Comparison of ENCODE assay signal across 9 cellular contexts in genomic region chr19:18089726-18090125, GRCh38. TPM values are rescaled to one million over a fixed set of nuclear protein-coding genes. Genes with fewer than 3 reads are reported as not detected.
DNase-seq lines count a peak whose midpoint lies in the region; ATAC-seq and TF ChIP-seq lines count a peak whose summit lies in the region.
"Had no signal": no experiment of that assay in that cellular context is flagged by ENCODE, and none has a peak within 500 bp of the region (broad histone marks: within the 10 kb centered on the region; RNA-seq: fewer than 3 reads in every experiment).

No MANE protein-coding gene starts in this region.

- no peak for TF ChIP-seq EP300 in stomach (IDR thresholded peaks at IDR 0.05)

- no peak overlapping the region for H3K4me3 ChIP-seq in liver (ENCODE audit: low read depth in 1 of 3, low read length in 3 of 3)
- H3K4me3 ChIP-seq in stomach, result no peak overlapping the region

- H3K9me3 ChIP-seq in KOPT-K1 (ENCODE audit: insufficient read depth, low read length, poor library complexity, severe bottlenecking), result no peaks in the 10 kb centered on the region
- no peaks in the 10 kb centered on the region for H3K9me3 ChIP-seq in liver (ENCODE audit: control insufficient read depth in 4 of 4, low read length in 3 of 4)
- no peaks in the 10 kb centered on the region for H3K9me3 ChIP-seq in stomach

- peaks cover 5% of the 10 kb centered on the region for H3K36me3 Mint-ChIP-seq in activated T-helper 2 cell treated with anti-CD3 and anti-CD28 coated beads, Interferon-gamma antibody, Interleukin-2, Interleukin-4, amounts not matched to agents 10 μg/mL and 5 μg/mL and 100 μg/mL, durations not matched to agents 14 hours and 24 hours and 36 hours (ENCODE audit: low read depth)

- H3K9ac ChIP-seq in liver (ENCODE audit: low read depth in 1 of 2, low read length in 2 of 2), result no peak overlapping the region

- H3K4me1 ChIP-seq in liver (ENCODE audit: control insufficient read depth in 4 of 4, insufficient read depth in 4 of 4, low read length in 3 of 4) (peaks cover 0 to 7% (median 3%) of the 10 kb centered on the region in 4 donors), stomach (peaks cover 0 to 41% (median 0%) of the 10 kb centered on the region in 4 donors), foreskin keratinocyte (no peaks in the 10 kb centered on the region)

- no peak for TF ChIP-seq CTCF in liver (IDR thresholded peaks at IDR 0.05; ENCODE audit: low read depth, low read length, missing input control)
- TF ChIP-seq CTCF in stomach (IDR thresholded peaks at IDR 0.05), result no peak
- TF ChIP-seq CTCF in foreskin keratinocyte (conservative IDR thresholded peaks at IDR 0.05), result no peak

- H3K4me3 Mint-ChIP-seq in activated T-helper 2 cell treated with anti-CD3 and anti-CD28 coated beads, Interferon-gamma antibody, Interleukin-2, Interleukin-4, amounts not matched to agents 10 μg/mL and 5 μg/mL and 100 μg/mL, durations not matched to agents 14 hours and 24 hours and 36 hours (ENCODE audit: low read depth), result no peak overlapping the region

- no peak for DNase-seq in activated T-helper 2 cell treated with anti-CD3 and anti-CD28 coated beads, Interferon-gamma antibody, Interleukin-2, Interleukin-4, amounts not matched to agents 10 μg/mL and 5 μg/mL and 100 μg/mL, durations not matched to agents 14 hours and 24 hours and 36 hours (ENCODE audit: low spot score)
- DNase-seq in stomach (no peak), foreskin keratinocyte (no peak)
- DNase-seq: DMS79, SHP77 had no signal

- ATAC-seq in GM19351 (IDR thresholded peaks at IDR 0.05; ENCODE audit: unreplicated experiment) (no peak), foreskin keratinocyte (no peak), GM21526 (IDR thresholded peaks at IDR 0.05; ENCODE audit: low FRiP score, unreplicated experiment) (no peak)

- H3K4me1 Mint-ChIP-seq in activated T-helper 2 cell treated with anti-CD3 and anti-CD28 coated beads, Interferon-gamma antibody, Interleukin-2, Interleukin-4, amounts not matched to agents 10 μg/mL and 5 μg/mL and 100 μg/mL, durations not matched to agents 14 hours and 24 hours and 36 hours (ENCODE audit: low read depth), result peaks cover 58% of the 10 kb centered on the region

- H3K36me3 ChIP-seq in KOPT-K1 (ENCODE audit: insufficient read depth, low read length) (no peaks in the 10 kb centered on the region), liver (ENCODE audit: control insufficient read depth in 4 of 4, insufficient read depth in 3 of 4, low read depth in 1 of 4, low read length in 3 of 4) (no peaks in the 10 kb centered on the region), stomach (no peaks in the 10 kb centered on the region)

- peak overlapping the region; percentile 97 for H3K27ac Mint-ChIP-seq in activated T-helper 2 cell treated with anti-CD3 and anti-CD28 coated beads, Interferon-gamma antibody, Interleukin-2, Interleukin-4, amounts not matched to agents 10 μg/mL and 5 μg/mL and 100 μg/mL, durations not matched to agents 14 hours and 24 hours and 36 hours

- no peak for TF ChIP-seq POLR2A in stomach (IDR thresholded peaks at IDR 0.05)

- no peaks in the 10 kb centered on the region for H3K9me3 Mint-ChIP-seq in activated T-helper 2 cell treated with anti-CD3 and anti-CD28 coated beads, Interferon-gamma antibody, Interleukin-2, Interleukin-4, amounts not matched to agents 10 μg/mL and 5 μg/mL and 100 μg/mL, durations not matched to agents 14 hours and 24 hours and 36 hours

- no peak for TF ChIP-seq RAD21 in liver (IDR thresholded peaks at IDR 0.05)

- no peaks in the 10 kb centered on the region for H3K27me3 Mint-ChIP-seq in activated T-helper 2 cell treated with anti-CD3 and anti-CD28 coated beads, Interferon-gamma antibody, Interleukin-2, Interleukin-4, amounts not matched to agents 10 μg/mL and 5 μg/mL and 100 μg/mL, durations not matched to agents 14 hours and 24 hours and 36 hours (ENCODE audit: low read depth)

- peak overlapping the region; percentile 75 for H3K27ac ChIP-seq in KOPT-K1 (ENCODE audit: low read depth, low read length, poor library complexity, severe bottlenecking)
- peak overlapping the region; percentile 43 to 54 for H3K27ac ChIP-seq in liver (ENCODE audit: low read depth in 1 of 2, low read length in 2 of 2)
- peak overlapping the region in 4 of 5 donors; percentile 54 to 83 (median 70) for H3K27ac ChIP-seq in stomach
- H3K27ac ChIP-seq in foreskin keratinocyte, result no peak overlapping the region

- intact Hi-C loops in activated T-helper 2 cell treated with anti-CD3 and anti-CD28 coated beads, Interferon-gamma antibody, Interleukin-2, Interleukin-4, amounts not matched to agents 10 μg/mL and 5 μg/mL and 100 μg/mL, durations not matched to agents 14 hours and 24 hours and 36 hours (cut with micrococcal nuclease), result loop anchor here (10.0 kb wide), 1 partner anchor 205 kb away; no protein-coding TSS in a partner anchor
- intact Hi-C loops in stomach (cut with DNase I; ENCODE audit: low total_unique reads), result no loop called here

- H3K27me3 ChIP-seq in liver (ENCODE audit: control insufficient read depth in 4 of 4, insufficient read depth in 4 of 4, low read length in 3 of 4) (no peaks in the 10 kb centered on the region), stomach (peaks cover 0 to 4% (median 0%) of the 10 kb centered on the region in 3 donors), foreskin keratinocyte (no peaks in the 10 kb centered on the region)

- 81% methylated on average over 5 of the region's 5 CpGs for WGBS in liver
- WGBS in stomach, 5 donors, result 65 to 80% (median 71%) methylated on average over 5 of the region's 5 CpGs

TF ChIP-seq in liver, 16 proteins besides CTCF, POLR2A, EP300 and RAD21:
- TF ChIP-seq REST (IDR thresholded peaks at IDR 0.05) (no peak), NR2F2 (IDR thresholded peaks at IDR 0.05) (no peak), RXRA (IDR thresholded peaks at IDR 0.05) (no peak), SP1 (IDR thresholded peaks at IDR 0.05) (no peak), YY1 (IDR thresholded peaks at IDR 0.05) (no peak), HNF4A (conservative IDR thresholded peaks at IDR 0.05) (no peak), FOXA1 (IDR thresholded peaks at IDR 0.05) (no peak), TAF1 (conservative IDR thresholded peaks at IDR 0.05) (no peak)

RNA-seq across cellular contexts. Expression of gene IL12RB1, which starts 3.0 kb away (rescaled TPM):
- 41.4 and 43.3 TPM in 2 replicates for total RNA-seq in activated T-helper 2 cell treated with anti-CD3 and anti-CD28 coated beads, Interferon-gamma antibody, Interleukin-2, Interleukin-4, amounts not matched to agents 10 μg/mL and 5 μg/mL and 100 μg/mL, durations not matched to agents 14 hours and 24 hours and 36 hours
- 1 to 10 TPM; 1.3 to 2.4 TPM for total RNA-seq in liver
- polyA plus RNA-seq in liver, result under 1 TPM; 0.43 to 0.90 TPM
- total RNA-seq in stomach, result 1 to 10 TPM in 1 of 5 donors, under 1 TPM in 1, not detected in 3; 0.18 to 9.3 TPM
- polyA plus RNA-seq in stomach, result under 1 TPM in 2 of 3 donors, not detected in 1; 0.68 to 0.87 TPM
- 0.07 and 0.14 TPM in 2 replicates for total RNA-seq in foreskin keratinocyte
- polyA plus RNA-seq in foreskin keratinocyte, result 0.04 and 0.09 TPM in 2 replicates

RNA-seq across cellular contexts. Expression of gene MAST3, which starts 7.9 kb away (rescaled TPM):
- 16.6 and 17.2 TPM in 2 replicates for total RNA-seq in activated T-helper 2 cell treated with anti-CD3 and anti-CD28 coated beads, Interferon-gamma antibody, Interleukin-2, Interleukin-4, amounts not matched to agents 10 μg/mL and 5 μg/mL and 100 μg/mL, durations not matched to agents 14 hours and 24 hours and 36 hours
- total RNA-seq in liver, result 10 to 100 TPM in 1 of 2 donors, 1 to 10 TPM in 1; 8.6 to 10.6 TPM
- polyA plus RNA-seq in liver, result 1 to 10 TPM; 4.3 to 4.7 TPM
- total RNA-seq in stomach, result 10 to 100 TPM in 3 of 5 donors, 1 to 10 TPM in 2; 1.7 to 29.0 (median 10.7) TPM
- polyA plus RNA-seq in stomach, result 1 to 10 TPM; 1.8 to 4.0 (median 1.9) TPM
- 2.3 and 2.5 TPM in 2 replicates for total RNA-seq in foreskin keratinocyte
- 1.2 and 1.3 TPM in 2 replicates for polyA plus RNA-seq in foreskin keratinocyte
